ENCODE assay signal across 18 cellular contexts in genomic region chr14:71317385-71318096, GRCh38. TPM values are rescaled to one million over a fixed set of nuclear protein-coding genes. Genes with fewer than 3 reads are reported as not detected.
DNase-seq lines count a peak whose midpoint lies in the region; ATAC-seq, FAIRE-seq and TF ChIP-seq lines count a peak whose summit lies in the region.
"Had no signal": no experiment of that assay in that cellular context is flagged by ENCODE, and none has a peak within 500 bp of the region (broad histone marks: within the 10 kb centered on the region; RNA-seq: fewer than 3 reads in every experiment).

No MANE protein-coding gene starts in this region.

- no peak overlapping the region for H2BK12ac ChIP-seq in mesenchymal stem cell (ENCODE audit: low read length in 2 of 2)

- DNase-seq in left ventricle myocardium inferior: no peak
- DNase-seq in heart right ventricle: no peak
- peak; percentile 63 for DNase-seq in SK-N-MC (ENCODE audit: low read depth, low spot score)
- DNase-seq in mesenchymal stem cell: no peak
- DNase-seq in spleen: no peak
- DNase-seq in SHP77 treated with DMSO at 0.1 percent for 48 hours (lab: John Stamatoyannopoulos, UW): no peak
- DNase-seq in activated CD4-positive, alpha-beta T cell treated with anti-CD3 and anti-CD28 coated beads, Interleukin-2, amount 50 U/mL, for 1 hour: no peak
- no peak for DNase-seq in kidney
- DNase-seq: 8988T, NCI-H1048, NCI-H1694, NCI-H226, NCI-H524 treated with DMSO at 0.1 percent for 48 hours, Peyer's patch, Right ventricle myocardium superior had no signal

- no peak overlapping the region for H4K8ac ChIP-seq in mesenchymal stem cell (ENCODE audit: low read length)

- H2AK5ac ChIP-seq in mesenchymal stem cell (ENCODE audit: low read length, severe bottlenecking): no peak overlapping the region

- H3K27ac ChIP-seq in left ventricle myocardium inferior (replicated peaks): peak overlapping the region; percentile 41
- peak overlapping the region in 5 of 10 donors; percentile 23 to 64 (median 28) for H3K27ac ChIP-seq in heart right ventricle
- peak overlapping the region; percentile 100 for H3K27ac ChIP-seq in SK-N-MC
- no peak overlapping the region for H3K27ac ChIP-seq in mesenchymal stem cell (ENCODE audit: low read length, poor library complexity, severe bottlenecking)
- H3K27ac ChIP-seq in spleen: peak overlapping the region in 6 of 8 donors; percentile 28 to 65 (median 60)
- H3K27ac ChIP-seq in kidney (ENCODE audit: low read depth in 2 of 2, low read length in 2 of 2): no peak overlapping the region
- H3K27ac ChIP-seq: C4-2B, Peyer's patch had no signal

- TF ChIP-seq CTCF in left ventricle myocardium inferior (IDR thresholded peaks at IDR 0.05; ENCODE audit: borderline replicate concordance) (no peak), heart right ventricle (IDR thresholded peaks at IDR 0.05) (no peak), spleen (IDR thresholded peaks at IDR 0.05 in 8 of 11, conservative IDR thresholded peaks at IDR 0.05 in 3 of 11) (no peak), kidney (IDR thresholded peaks at IDR 0.05; ENCODE audit: borderline replicate concordance, extremely low read depth, insufficient read depth) (no peak)

- no peak overlapping the region for H3K23ac ChIP-seq in mesenchymal stem cell (ENCODE audit: low read length in 2 of 2)

- WGBS in heart right ventricle, 2 donors: 44 to 52% methylated on average over 4 of the region's 4 CpGs
- 89% methylated on average over 4 of the region's 4 CpGs for WGBS in mesenchymal stem cell
- WGBS in spleen, 5 donors: 58 to 71% (median 71%) methylated on average over 4 of the region's 4 CpGs

- peaks cover 4% of the 10 kb centered on the region for H3K79me1 ChIP-seq in mesenchymal stem cell (replicated peaks; ENCODE audit: low read length, poor library complexity, severe bottlenecking)

- H3K18ac ChIP-seq in mesenchymal stem cell (ENCODE audit: low read depth in 1 of 2, low read length in 2 of 2): no peak overlapping the region

- no peak overlapping the region for H3K14ac ChIP-seq in mesenchymal stem cell (ENCODE audit: low read length in 2 of 2)

- peak overlapping the region; percentile 83 for H3K9ac ChIP-seq in SK-N-MC (ENCODE audit: insufficient read length)
- peak overlapping the region; percentile 42 for H3K9ac ChIP-seq in mesenchymal stem cell (ENCODE audit: low read length)
- no peak overlapping the region for H3K9ac ChIP-seq in kidney (ENCODE audit: low read length in 2 of 2)

- H2BK15ac ChIP-seq in mesenchymal stem cell (ENCODE audit: low read depth, poor library complexity, severe bottlenecking): no peak overlapping the region

- ATAC-seq in heart right ventricle: no peak
- ATAC-seq: GM23338 had no signal

- no peaks in the 10 kb centered on the region for H3K27me3 ChIP-seq in left ventricle myocardium inferior (ENCODE audit: low read depth)
- H3K27me3 ChIP-seq in heart right ventricle: no peaks in the 10 kb centered on the region
- H3K27me3 ChIP-seq in mesenchymal stem cell (ENCODE audit: control insufficient read depth in 1 of 2, insufficient read depth in 1 of 2, low read length in 2 of 2): no peaks in the 10 kb centered on the region
- no peaks in the 10 kb centered on the region for H3K27me3 ChIP-seq in spleen (replicated peaks in 1 of 7)
- H3K27me3 ChIP-seq: Peyer's patch had no signal

- H2BK120ac ChIP-seq in mesenchymal stem cell (ENCODE audit: low read depth, low read length): no peak overlapping the region

- no peak overlapping the region for H4K91ac ChIP-seq in mesenchymal stem cell (ENCODE audit: low read length)

- H3K9me3 ChIP-seq in left ventricle myocardium inferior (replicated peaks): peaks cover 6% of the 10 kb centered on the region
- H3K9me3 ChIP-seq in heart right ventricle: peaks cover 0 to 9% (median 0%) of the 10 kb centered on the region in 11 donors
- no peaks in the 10 kb centered on the region for H3K9me3 ChIP-seq in SK-N-MC (ENCODE audit: low read depth, low read length)
- H3K9me3 ChIP-seq in mesenchymal stem cell (ENCODE audit: control insufficient read depth, low read length): no peaks in the 10 kb centered on the region
- peaks cover 0 to 10% (median 0%) of the 10 kb centered on the region in 8 donors for H3K9me3 ChIP-seq in spleen
- H3K9me3 ChIP-seq in kidney (ENCODE audit: control insufficient read depth in 1 of 2, low read length in 2 of 2): no peaks in the 10 kb centered on the region
- H3K9me3 ChIP-seq: Peyer's patch had no signal

- H3K4ac ChIP-seq in mesenchymal stem cell (ENCODE audit: low read depth in 1 of 2, low read length in 2 of 2): no peak overlapping the region

- FAIRE-seq in kidney (lab: Jason Lieb, UNC): no peak
- FAIRE-seq: GM12892 had no signal

- intact Hi-C loops in left ventricle myocardium inferior (cut with micrococcal nuclease) (no loop called here), heart right ventricle (cut with DNase I) (loop anchor here in 2 of 10 donors (10.0 kb wide), 2 partner anchors 163 to 437 kb away; no protein-coding TSS in a partner anchor), spleen (cut with DNase I; ENCODE audit: low total_unique reads) (loop anchor here (10.0 kb wide), 2 partner anchors 173 to 437 kb away; no protein-coding TSS in a partner anchor), kidney (cut with DNase I) (no loop called here)

- H3K4me2 ChIP-seq in mesenchymal stem cell (ENCODE audit: low read length, poor library complexity, severe bottlenecking): no peak overlapping the region
- H3K4me2 ChIP-seq: GM23338 had no signal

- H3K36me3 ChIP-seq in left ventricle myocardium inferior (no peaks in the 10 kb centered on the region), heart right ventricle (no peaks in the 10 kb centered on the region), SK-N-MC (ENCODE audit: insufficient read depth, low read length) (peaks cover 5% of the 10 kb centered on the region; the same call in 1 of the 2 replicates), mesenchymal stem cell (ENCODE audit: control insufficient read depth in 1 of 2, insufficient read depth in 2 of 2, low read depth in 1 of 2, low read length in 2 of 2) (no peaks in the 10 kb centered on the region), spleen (no peaks in the 10 kb centered on the region), kidney (ENCODE audit: control insufficient read depth in 1 of 2, insufficient read depth in 2 of 2, low read length in 2 of 2) (no peaks in the 10 kb centered on the region)
- H3K36me3 ChIP-seq: Peyer's patch had no signal

- TF ChIP-seq POLR2A in spleen (IDR thresholded peaks at IDR 0.05): no peak

- H3K4me1 ChIP-seq in left ventricle myocardium inferior: peaks cover 36% of the 10 kb centered on the region
- peaks cover 0 to 29% (median 18%) of the 10 kb centered on the region in 9 donors for H3K4me1 ChIP-seq in heart right ventricle
- H3K4me1 ChIP-seq in mesenchymal stem cell (ENCODE audit: control insufficient read depth, insufficient read depth, low read depth, low read length): no peaks in the 10 kb centered on the region
- peaks cover 10 to 28% (median 17%) of the 10 kb centered on the region in 6 donors for H3K4me1 ChIP-seq in spleen
- H3K4me1 ChIP-seq in kidney (ENCODE audit: control insufficient read depth in 1 of 2, insufficient read depth in 1 of 2, low read depth in 1 of 2, low read length in 2 of 2): peaks cover 0 to 6% of the 10 kb centered on the region in 2 donors

- H2BK5ac ChIP-seq in mesenchymal stem cell (ENCODE audit: low read depth, low read length, poor library complexity, severe bottlenecking): no peak overlapping the region

- H2AFZ ChIP-seq in mesenchymal stem cell (ENCODE audit: low read depth, low read length): no peak overlapping the region
- H2AFZ ChIP-seq: GM23338 had no signal

- H3K4me3 ChIP-seq in left ventricle myocardium inferior (no peak overlapping the region), heart right ventricle (no peak overlapping the region), SK-N-MC (peak overlapping the region; percentile 65), mesenchymal stem cell (ENCODE audit: insufficient read depth in 1 of 2, low read depth in 1 of 2, low read length in 2 of 2) (no peak overlapping the region), spleen (no peak overlapping the region), kidney (ENCODE audit: low read length in 2 of 2) (no peak overlapping the region)
- H3K4me3 ChIP-seq: GM23338, Peyer's patch had no signal

RNA-seq across cellular contexts. Expression of gene SIPA1L1, which starts 2.7 kb away (rescaled TPM):
- 6.4 TPM for total RNA-seq in left ventricle myocardium inferior
- total RNA-seq in heart right ventricle: 10 to 100 TPM in 1 of 10 donors, 1 to 10 TPM in 9; 5.7 to 18.0 (median 8.4) TPM
- polyA plus RNA-seq in heart right ventricle: 1 to 10 TPM; 4.3 to 4.9 TPM
- 14.9 TPM for polyA plus RNA-seq in mesenchymal stem cell (2013, experiment 1 of 2)
- 14.8 TPM for polyA plus RNA-seq in mesenchymal stem cell (2013, experiment 2 of 2)
- total RNA-seq in spleen: 100 to 1,000 TPM in 6 of 7 donors, 10 to 100 TPM in 1; 98.7 to 167 (median 146) TPM
- polyA plus RNA-seq in spleen: 10 to 100 TPM; 11.9 to 27.9 (median 21.5) TPM
- total RNA-seq in kidney: 79.1 TPM
- 23.3 TPM for polyA plus RNA-seq in kidney (ENCODE audit: insufficient read depth, low read depth, low replicate concordance)

Comparison
In these comparisons a context has a peak if more than half of its experiments do, and no peak if none do; other contexts are left out.
1. H3K27ac ChIP-seq: peak in left ventricle myocardium inferior (single experiment), SK-N-MC (single experiment) and spleen (6 of 8); none in mesenchymal stem cell (single experiment) and kidney (0 of 2).
2. H3K9ac ChIP-seq: peak in SK-N-MC (single experiment) and mesenchymal stem cell (single experiment); none in kidney (0 of 2).